In genomic region chr1:243475966-243476365, GRCh38 we compare ENCODE assay signal across 12 cellular contexts.
DNase-seq lines count a peak whose midpoint lies in the region; ATAC-seq and TF ChIP-seq lines count a peak whose summit lies in the region.
"Had no signal": no experiment of that assay in that cellular context is flagged by ENCODE, and none has a peak within 500 bp of the region (broad histone marks: within the 10 kb centered on the region; RNA-seq: fewer than 3 reads in every experiment).

No MANE protein-coding gene starts in this region.

- H3K9me2 ChIP-seq in neural cell (ENCODE audit: insufficient read depth, low read length), result no peaks in the 10 kb centered on the region

- H3K36me3 Mint-ChIP-seq in chondrocyte (ENCODE audit: low read depth), result peaks cover 2% of the 10 kb centered on the region
- peaks cover 39% of the 10 kb centered on the region for H3K36me3 Mint-ChIP-seq in stimulated activated memory B cell treated with anti-CD40 and anti-IgM and Interleukin-4, amounts not matched to agents 10 μg/mL and 1 μg/mL and 100 μg/mL, for 72 hours

- no peak for TF ChIP-seq RAD21 in neural cell (conservative IDR thresholded peaks at IDR 0.05)

- H3K9me3 Mint-ChIP-seq in chondrocyte (ENCODE audit: low read depth), result peaks cover 6% of the 10 kb centered on the region
- H3K9me3 Mint-ChIP-seq in stimulated activated memory B cell treated with anti-CD40 and anti-IgM and Interleukin-4, amounts not matched to agents 10 μg/mL and 1 μg/mL and 100 μg/mL, for 72 hours, result peaks cover 6% of the 10 kb centered on the region

- no peaks in the 10 kb centered on the region for H3K27me3 ChIP-seq in neural cell (ENCODE audit: insufficient read depth, low read depth, low read length)
- no peaks in the 10 kb centered on the region for H3K27me3 ChIP-seq in Peyer's patch
- H3K27me3 ChIP-seq: transverse colon had no signal

- no peaks in the 10 kb centered on the region for H3K79me2 ChIP-seq in neural cell (replicated peaks; ENCODE audit: insufficient read depth, low read length)

- no peak for TF ChIP-seq POLR2A in Peyer's patch (IDR thresholded peaks at IDR 0.05)

- H3K9ac ChIP-seq in neural cell (ENCODE audit: low read length), result no peak overlapping the region

- no peak overlapping the region for H3K4me3 Mint-ChIP-seq in chondrocyte (ENCODE audit: unreplicated experiment)
- H3K4me3 Mint-ChIP-seq in stimulated activated memory B cell treated with anti-CD40 and anti-IgM and Interleukin-4, amounts not matched to agents 10 μg/mL and 1 μg/mL and 100 μg/mL, for 72 hours, result no peak overlapping the region

- H2AFZ ChIP-seq in neural cell (ENCODE audit: low read depth, low read length), result no peak overlapping the region

- H4K20me1 ChIP-seq in neural cell (ENCODE audit: insufficient read depth), result no peaks in the 10 kb centered on the region

- no peaks in the 10 kb centered on the region for H3K4me1 ChIP-seq in Peyer's patch

- no peaks in the 10 kb centered on the region for H3F3A ChIP-seq in neural cell (ENCODE audit: insufficient read depth, low read length, poor library complexity, severe bottlenecking)

- TF ChIP-seq EP300 in neural cell (conservative IDR thresholded peaks at IDR 0.05; ENCODE audit: poor library complexity, severe bottlenecking), result no peak

- no peaks in the 10 kb centered on the region for H3K36me3 ChIP-seq in neural cell (ENCODE audit: insufficient read depth, low read length)
- no peaks in the 10 kb centered on the region for H3K36me3 ChIP-seq in Peyer's patch
- H3K36me3 ChIP-seq: transverse colon had no signal

- H3K9me3 ChIP-seq in neural cell (ENCODE audit: low read length), result no peaks in the 10 kb centered on the region
- no peaks in the 10 kb centered on the region for H3K9me3 ChIP-seq in Peyer's patch
- H3K9me3 ChIP-seq: transverse colon had no signal

- H3K4me1 Mint-ChIP-seq in chondrocyte (ENCODE audit: low read depth), result peaks cover 6% of the 10 kb centered on the region
- peaks cover 25% of the 10 kb centered on the region for H3K4me1 Mint-ChIP-seq in stimulated activated memory B cell treated with anti-CD40 and anti-IgM and Interleukin-4, amounts not matched to agents 10 μg/mL and 1 μg/mL and 100 μg/mL, for 72 hours

- no peak overlapping the region for H3K4me2 ChIP-seq in neural cell (ENCODE audit: low read length)

- TF ChIP-seq CTCF in chondrocyte (IDR thresholded peaks at IDR 0.05), result peak; percentile 67
- peak; percentile 42 for TF ChIP-seq CTCF in neural cell (IDR thresholded peaks at IDR 0.05; ENCODE audit: poor library complexity, severe bottlenecking)
- TF ChIP-seq CTCF in Peyer's patch (IDR thresholded peaks at IDR 0.05), result peak in 1 of 6 experiments; percentile 5

- DNase-seq in EH (ENCODE audit: low read depth) (peak; percentile 59), NCI-H1694 (lab: John Stamatoyannopoulos, UW) (peak; percentile 100), chondrocyte (ENCODE audit: low spot score) (no peak), Peyer's patch (no peak)
- DNase-seq in activated T-cell treated with anti-CD3 and anti-CD28 coated beads, Interleukin-2, amount 50 U/mL, for 48 hours, result no peak
- DNase-seq: dermis blood vessel endothelial cell; left ventricle myocardium superior; stimulated activated CD4-positive, alpha-beta T cell treated with anti-CD3 and anti-CD28 coated beads, Interleukin-2, amount 100 ng/mL, for 24 hours; transverse colon had no signal

- H3K27me3 Mint-ChIP-seq in chondrocyte (ENCODE audit: low read depth), result no peaks in the 10 kb centered on the region
- H3K27me3 Mint-ChIP-seq in stimulated activated memory B cell treated with anti-CD40 and anti-IgM and Interleukin-4, amounts not matched to agents 10 μg/mL and 1 μg/mL and 100 μg/mL, for 72 hours, result no peaks in the 10 kb centered on the region

- H3K27ac ChIP-seq in neural cell (ENCODE audit: low read length) (no peak overlapping the region), Peyer's patch (no peak overlapping the region)
- H3K27ac ChIP-seq: transverse colon had no signal

- H3K27ac Mint-ChIP-seq in chondrocyte (ENCODE audit: unreplicated experiment), result no peak overlapping the region
- no peak overlapping the region for H3K27ac Mint-ChIP-seq in stimulated activated memory B cell treated with anti-CD40 and anti-IgM and Interleukin-4, amounts not matched to agents 10 μg/mL and 1 μg/mL and 100 μg/mL, for 72 hours

- H3K4me3 ChIP-seq in neural cell (ENCODE audit: low read length) (no peak overlapping the region), Peyer's patch (no peak overlapping the region)
- H3K4me3 ChIP-seq: transverse colon had no signal

- ATAC-seq in HG03342 (IDR thresholded peaks at IDR 0.05; ENCODE audit: unreplicated experiment), result no peak
- no peak for ATAC-seq in stimulated activated memory B cell treated with anti-CD40 and anti-IgM and Interleukin-4, amounts not matched to agents 10 μg/mL and 1 μg/mL and 100 μg/mL, for 72 hours
- ATAC-seq: left ventricle myocardium superior had no signal

TF ChIP-seq in neural cell, 6 proteins besides CTCF, POLR2A, EP300 and RAD21:
- TF ChIP-seq REST (IDR thresholded peaks at IDR 0.05; ENCODE audit: borderline replicate concordance) (no peak), EZH2 (IDR thresholded peaks at IDR 0.05; ENCODE audit: borderline replicate concordance, insufficient read depth, low read length, poor library complexity, severe bottlenecking) (no peak), SMC3 (conservative IDR thresholded peaks at IDR 0.05; ENCODE audit: poor library complexity) (peak; percentile 51), TAF1 (IDR thresholded peaks at IDR 0.05; ENCODE audit: low read depth) (no peak), MXI1 (conservative IDR thresholded peaks at IDR 0.05; ENCODE audit: poor library complexity, severe bottlenecking) (no peak), POLR2AphosphoS5 (IDR thresholded peaks at IDR 0.05) (no peak)
TF ChIP-seq in neural cell: peak in this region for 1.

Comparison
In these comparisons a context has a peak if more than half of its experiments do, and no peak if none do; other contexts are left out.
1. DNase-seq: peak in EH (single experiment) and NCI-H1694 (single experiment); none in chondrocyte (single experiment), activated T-cell treated with anti-CD3 and anti-CD28 coated beads, Interleukin-2, amount 50 U/mL, for 48 hours (0 of 2) and Peyer's patch (0 of 3).